2 cellular contexts compared by ENCODE assay signal in the genomic region with DNA sequence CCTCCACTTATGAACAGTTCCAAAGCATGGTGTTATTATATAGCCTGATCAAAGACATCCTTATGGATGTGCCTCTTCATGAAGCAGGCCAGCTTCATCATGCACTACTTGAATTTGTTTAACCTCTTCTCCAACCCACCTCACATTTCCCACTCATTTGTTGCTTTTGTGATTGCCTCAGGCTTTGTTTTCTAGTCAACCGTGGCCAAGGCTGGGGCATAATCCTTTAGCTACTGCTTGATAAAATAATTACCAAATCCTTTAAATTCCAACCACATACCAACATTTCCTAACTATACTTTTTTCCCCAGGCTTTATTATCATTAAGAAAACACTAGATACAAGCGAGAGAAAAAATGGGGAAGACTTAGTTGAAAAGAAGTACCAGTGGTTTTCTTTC.
TF ChIP-seq lines count a peak whose summit lies in the region.

No MANE protein-coding gene starts in this region.

TF ChIP-seq in GM23338, 12 proteins besides CTCF, POLR2A, EP300 and RAD21:
- no peak for TF ChIP-seq ZNF114 (CRISPR knock-in tag; IDR thresholded peaks at IDR 0.05)
- no peak for TF ChIP-seq POLR2AphosphoS5 (IDR thresholded peaks at IDR 0.05; ENCODE audit: low read depth)
TF ChIP-seq in GM23338: peak in this region for 0.

TF ChIP-seq in H1, 55 proteins besides CTCF, POLR2A, EP300 and RAD21:
- TF ChIP-seq MAFK (IDR thresholded peaks at IDR 0.05; ENCODE audit: low read depth, low read length) (no peak), SIX5 (IDR thresholded peaks at IDR 0.05; ENCODE audit: low read depth, low read length) (no peak), POU5F1 (IDR thresholded peaks at IDR 0.05; ENCODE audit: low read depth, low read length) (no peak), GTF2F1 (IDR thresholded peaks at IDR 0.05; ENCODE audit: borderline replicate concordance, low read depth, low read length) (no peak), CBX8 (IDR thresholded peaks at IDR 0.05; ENCODE audit: borderline replicate concordance, low read depth, low read length) (no peak), CBX5 (IDR thresholded peaks at IDR 0.05; ENCODE audit: low read depth, low read length) (no peak), ZNF274 (IDR thresholded peaks at IDR 0.05; ENCODE audit: borderline replicate concordance, extremely low read depth, low read length) (no peak), CEBPB (IDR thresholded peaks at IDR 0.05; ENCODE audit: low read depth, low read length) (no peak), EGR1 (IDR thresholded peaks at IDR 0.05; ENCODE audit: borderline replicate concordance, low read depth, low read length) (no peak), CHD1 (IDR thresholded peaks at IDR 0.05; ENCODE audit: low read depth, low read length) (no peak), RNF2 (IDR thresholded peaks at IDR 0.05; ENCODE audit: borderline replicate concordance, low read depth, low read length, missing control alignments, poor library complexity, severe bottlenecking) (no peak)
- TF ChIP-seq, protein P1, sequence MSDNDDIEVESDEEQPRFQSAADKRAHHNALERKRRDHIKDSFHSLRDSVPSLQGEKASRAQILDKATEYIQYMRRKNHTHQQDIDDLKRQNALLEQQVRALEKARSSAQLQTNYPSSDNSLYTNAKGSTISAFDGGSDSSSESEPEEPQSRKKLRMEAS (IDR thresholded peaks at IDR 0.05) = no peak
